In the genomic region with DNA sequence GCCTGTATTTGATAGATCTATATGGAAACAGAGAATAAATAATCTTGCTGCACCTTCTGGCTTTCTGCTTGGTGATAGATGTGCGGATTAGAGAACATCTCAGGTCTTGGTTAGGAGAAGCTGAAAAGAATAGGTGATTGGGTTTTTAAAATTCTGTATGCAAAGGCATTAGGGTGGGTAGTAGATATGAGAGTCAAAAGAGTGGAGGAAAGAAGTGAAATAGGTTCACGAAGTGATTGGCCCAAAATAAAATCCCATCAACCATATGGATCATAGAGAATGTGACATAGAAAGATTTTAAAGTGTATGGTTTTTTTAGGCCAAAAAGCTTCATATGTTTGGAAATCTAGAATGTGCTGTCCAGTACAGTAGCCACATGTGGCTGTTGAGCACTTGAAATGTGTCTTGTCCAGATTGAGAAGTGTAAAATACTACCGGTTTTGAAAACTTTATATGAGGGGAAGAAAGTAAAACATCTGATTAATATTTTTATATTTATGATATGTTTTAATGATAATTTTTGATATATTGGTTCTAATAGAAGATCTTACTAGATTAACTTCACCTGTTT, we compare ENCODE assay signal across 7 cellular contexts. TPM values are rescaled to one million over a fixed set of nuclear protein-coding genes. Genes with fewer than 3 reads are reported as not detected.
A peak's percentile ranks its signal among the peaks of the same experiment; 100 is the strongest.
DNase-seq lines count a peak whose midpoint lies in the region; ATAC-seq and TF ChIP-seq lines count a peak whose summit lies in the region.

No MANE protein-coding gene starts in this region.

- H3K79me2 ChIP-seq in HCT116 (ENCODE audit: insufficient read depth, low read length): peaks cover 77% of the 10 kb centered on the region

- no peak overlapping the region for H2AFZ ChIP-seq in HCT116 (ENCODE audit: low read depth, low read length, poor library complexity, severe bottlenecking)

- RAD21 ChIA-PET in HCT116 (lab: Charles Lee; ENCODE audit: low non-redundant PET in 1 of 2, low total read pairs in 2 of 2, uncharacterized antibody in 2 of 2, unreplicated experiment in 2 of 2): no interaction called here

- TF ChIP-seq POLR2A in HCT116 (IDR thresholded peaks at IDR 0.05; ENCODE audit: borderline replicate concordance, extremely low read depth, insufficient read depth, insufficient read length): no peak
- no peak for TF ChIP-seq POLR2A in stomach (IDR thresholded peaks at IDR 0.05)

- H4K20me1 ChIP-seq in HCT116 (ENCODE audit: insufficient read depth): peaks cover 7% of the 10 kb centered on the region; the same call in 1 of the 2 replicates

- DNase-seq in HCT116 (ENCODE audit: low read depth, low spot score): no peak
- no peak for DNase-seq in activated B cell treated with CpG ODN at 0.5 μM for 24 hours
- no peak for DNase-seq in right cardiac atrium
- DNase-seq in stomach: no peak
- no peak for DNase-seq in NCI-H446 (lab: John Stamatoyannopoulos, UW)
- no peak for DNase-seq in occipital lobe (lab: John Stamatoyannopoulos, UW)
- DNase-seq in NCI-H1436 (lab: John Stamatoyannopoulos, UW): no peak

- TF ChIP-seq CTCF in HCT116 (IDR thresholded peaks at IDR 0.05 in 2 of 3, conservative IDR thresholded peaks at IDR 0.05 in 1 of 3; ENCODE audit: borderline replicate concordance in 1 of 3, insufficient read depth in 1 of 3, low read depth in 2 of 3, low read length in 2 of 3): no peak
- TF ChIP-seq CTCF in activated B cell treated with CpG ODN at 0.5 μM for 24 hours (IDR thresholded peaks at IDR 0.05): no peak
- no peak for TF ChIP-seq CTCF in stomach (IDR thresholded peaks at IDR 0.05)

- peak overlapping the region; percentile 98 for H3K4me3 Mint-ChIP-seq in activated B cell treated with CpG ODN at 0.5 μM for 24 hours

- no peaks in the 10 kb centered on the region for H3K27me3 ChIP-seq in HCT116 (ENCODE audit: insufficient read depth, low read length)
- no peaks in the 10 kb centered on the region for H3K27me3 ChIP-seq in right cardiac atrium (ENCODE audit: control insufficient read depth, insufficient read depth)
- no peaks in the 10 kb centered on the region for H3K27me3 ChIP-seq in stomach

- H3K9me3 Mint-ChIP-seq in activated B cell treated with CpG ODN at 0.5 μM for 24 hours: peaks cover 2% of the 10 kb centered on the region

- H3K27ac Mint-ChIP-seq in activated B cell treated with CpG ODN at 0.5 μM for 24 hours: peak overlapping the region; percentile 98

- 41% methylated on average over 3 of the region's 3 CpGs for WGBS in right cardiac atrium
- 33 to 52% (median 46%) methylated on average over 3 of the region's 3 CpGs for WGBS in stomach, 5 donors

- no TSS peak for BruUV-seq in HCT116 (replicated peaks; lab: Mats Ljungman, UMichigan)

- no peak for TF ChIP-seq RAD21 in HCT116 (IDR thresholded peaks at IDR 0.05; ENCODE audit: low read depth)

- no peaks in the 10 kb centered on the region for H3K9me3 ChIP-seq in HCT116 (ENCODE audit: control insufficient read depth in 1 of 2, insufficient read depth in 1 of 2, low read depth in 1 of 2, low read length in 2 of 2)
- H3K9me3 ChIP-seq in right cardiac atrium (ENCODE audit: control insufficient read depth, low read length): no peaks in the 10 kb centered on the region
- no peaks in the 10 kb centered on the region for H3K9me3 ChIP-seq in stomach

- peaks cover 69% of the 10 kb centered on the region for H3K4me1 Mint-ChIP-seq in activated B cell treated with CpG ODN at 0.5 μM for 24 hours

- intact Hi-C loops in HCT116 (cut with micrococcal nuclease): loop anchor here (5.0 kb wide), 2 partner anchors 171 to 294 kb away; no protein-coding TSS in a partner anchor
- intact Hi-C loops in activated B cell treated with CpG ODN at 0.5 μM for 24 hours (cut with micrococcal nuclease): loop anchor here (1.0 kb wide), 1 partner anchor 8 kb away; no protein-coding TSS in a partner anchor
- intact Hi-C loops in right cardiac atrium (cut with DNase I): loop anchor here in 1 of 4 donors (10.0 kb wide), 1 partner anchor 53 kb away; no protein-coding TSS in a partner anchor
- intact Hi-C loops in stomach (cut with DNase I; ENCODE audit: low total_unique reads): no loop called here

- no peak overlapping the region for H3K27ac ChIP-seq in HCT116 (ENCODE audit: low read depth, low read length)
- H3K27ac ChIP-seq in right cardiac atrium (ENCODE audit: low read length): no peak overlapping the region
- peak overlapping the region in 4 of 5 donors; percentile 96 to 99 (median 98) for H3K27ac ChIP-seq in stomach

- POLR2A ChIA-PET in HCT116 (lab: Charles Lee): no interaction called here
- POLR2A ChIA-PET in activated B cell treated with CpG ODN at 0.5 μM for 24 hours (lab: Charles Lee): interaction anchor here (0.6 to 7.3 kb wide), 7 partner anchors 12 to 73 kb away, joined by 3 to 185 read pairs (median 5); no protein-coding TSS in a partner anchor

- no peak for TF ChIP-seq EP300 in stomach (IDR thresholded peaks at IDR 0.05)

- H3K4me3 ChIP-seq in HCT116 (replicated peaks in 1 of 2; ENCODE audit: low read depth in 1 of 2, low read length in 2 of 2) (no peak overlapping the region; a peak in 1 of 4 replicates), right cardiac atrium (ENCODE audit: low read length) (peak overlapping the region; percentile 70), stomach (peak overlapping the region; percentile 67 to 79 (median 74))

- H3K4me2 ChIP-seq in HCT116 (ENCODE audit: low read length): peak overlapping the region; percentile 72

- no peaks in the 10 kb centered on the region for H3K27me3 Mint-ChIP-seq in activated B cell treated with CpG ODN at 0.5 μM for 24 hours

- no peaks in the 10 kb centered on the region for H3K9me2 ChIP-seq in HCT116 (ENCODE audit: insufficient read depth)

- ATAC-seq in HCT116 (no peak), activated B cell treated with CpG ODN at 0.5 μM for 24 hours (ENCODE audit: low read depth) (no peak), right cardiac atrium (no peak)

- CTCF ChIA-PET in HCT116 (lab: Charles Lee) (interaction anchor here (0.6 kb wide), 1 partner anchor 1694 kb away, joined by 3 read pairs; no protein-coding TSS in a partner anchor), activated B cell treated with CpG ODN at 0.5 μM for 24 hours (lab: Charles Lee) (interaction anchor here (0.6 kb wide), 1 partner anchor 88 kb away, joined by 3 read pairs; no protein-coding TSS in a partner anchor)

- H3K9ac ChIP-seq in HCT116 (ENCODE audit: low read length): no peak overlapping the region

- peaks cover 51 to 55% of the 10 kb centered on the region in 2 experiments for H3K4me1 ChIP-seq in HCT116 (ENCODE audit: control insufficient read depth in 1 of 2, insufficient read depth in 2 of 2, low read length in 2 of 2)
- peaks cover 6% of the 10 kb centered on the region for H3K4me1 ChIP-seq in right cardiac atrium (ENCODE audit: control insufficient read depth, insufficient read depth, low read length)
- peaks cover 31 to 74% (median 55%) of the 10 kb centered on the region in 4 donors for H3K4me1 ChIP-seq in stomach

- peaks cover 53% of the 10 kb centered on the region for H3K36me3 Mint-ChIP-seq in activated B cell treated with CpG ODN at 0.5 μM for 24 hours (ENCODE audit: low read depth)

- H3K36me3 ChIP-seq in HCT116 (ENCODE audit: control insufficient read depth in 1 of 2, insufficient read depth in 2 of 2, low read length in 2 of 2): no peaks in the 10 kb centered on the region
- no peaks in the 10 kb centered on the region for H3K36me3 ChIP-seq in stomach

TF ChIP-seq in HCT116, 20 proteins besides CTCF, POLR2A, EP300 and RAD21:
- TF ChIP-seq, protein P1, sequence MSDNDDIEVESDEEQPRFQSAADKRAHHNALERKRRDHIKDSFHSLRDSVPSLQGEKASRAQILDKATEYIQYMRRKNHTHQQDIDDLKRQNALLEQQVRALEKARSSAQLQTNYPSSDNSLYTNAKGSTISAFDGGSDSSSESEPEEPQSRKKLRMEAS (IDR thresholded peaks at IDR 0.05): no peak

RNA-seq across cellular contexts. Expression of a gene that starts 2.8 kb away (rescaled TPM):
- total RNA-seq in HCT116 (2021; ENCODE audit: unreplicated experiment) (200 TPM), activated B cell treated with CpG ODN at 0.5 μM for 24 hours (489 and 561 TPM in 2 replicates), right cardiac atrium (100 to 1,000 TPM; 142 to 160 (median 154) TPM), stomach (100 to 1,000 TPM in 4 of 5 donors, 10 to 100 TPM in 1; 95.0 to 379 (median 325) TPM), occipital lobe (68.5 TPM)
- 69.4 and 70.1 TPM in 2 replicates for polyA plus RNA-seq in HCT116 (2012)
- polyA plus RNA-seq in right cardiac atrium (52.7 TPM), stomach (10 to 100 TPM; 25.7 to 39.3 (median 29.2) TPM)

Comparison
In these comparisons a context has a peak if more than half of its experiments do, and no peak if none do; other contexts are left out.
1. H3K27ac ChIP-seq: peak in stomach (4 of 5); none in HCT116 (single experiment) and right cardiac atrium (single experiment).
2. H3K4me3 ChIP-seq: peak in right cardiac atrium (single experiment) and stomach (4 of 4); none in HCT116 (0 of 2).